23 cellular contexts compared by ENCODE assay signal in the genomic region with DNA sequence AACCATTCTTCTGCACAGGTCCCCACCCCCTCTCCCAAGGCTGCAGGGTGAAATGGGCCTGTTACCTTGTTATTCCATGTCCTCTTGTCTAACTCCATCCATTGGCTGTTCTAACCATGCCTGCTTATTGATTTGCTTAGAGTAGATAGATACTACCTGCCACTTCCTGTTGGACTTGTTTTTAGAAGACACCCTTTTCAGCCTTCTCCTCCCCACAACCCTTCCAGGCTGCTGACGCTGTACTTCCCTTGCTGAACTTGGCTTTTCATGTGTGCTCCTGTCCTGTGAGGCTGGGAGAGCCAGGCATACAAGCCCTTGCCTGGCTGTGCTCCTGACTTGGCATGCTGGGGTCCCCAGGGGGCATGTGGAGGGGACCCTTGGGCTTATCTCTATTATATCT.
"Had no signal": no experiment of that assay in that cellular context is flagged by ENCODE, and none has a peak within 500 bp of the region (broad histone marks: within the 10 kb centered on the region; RNA-seq: fewer than 3 reads in every experiment).

No MANE protein-coding gene starts in this region.

- H3K9me3 Mint-ChIP-seq: dendritic cell treated with granulocyte-macrophage colony-stimulating factor and Interleukin-4, amounts not matched to agents 40 ng/mL and 50 ng/mL, for 4 days; effector memory CD8-positive, alpha-beta T cell; natural killer cell; stimulated activated naive B cell treated with anti-CD40 and anti-IgM and Interleukin-4, amounts not matched to agents 10 μg/mL and 1 μg/mL and 100 μg/mL, for 72 hours had no signal

- DNase-seq: effector memory CD8-positive, alpha-beta T cell; erythroblast; foreskin melanocyte; head of caudate nucleus; kidney; left cardiac atrium; left ventricle myocardium superior; mucosa of descending colon; natural killer cell; occipital lobe; sigmoid colon; stimulated activated CD4-positive, alpha-beta T cell treated with anti-CD3 and anti-CD28 coated beads, Interleukin-2, amount 100 ng/mL, for 24 hours; stimulated activated CD4-positive, alpha-beta T cell treated with anti-CD3 and anti-CD28 coated beads, Interleukin-4, amount 100 ng/mL, for 4 hours; stimulated activated naive B cell treated with anti-CD40 and anti-IgM and Interleukin-4, amounts not matched to agents 10 μg/mL and 1 μg/mL and 100 μg/mL, for 72 hours; stomach; substantia nigra; transverse colon had no signal

- H3K79me2 ChIP-seq: hepatocyte had no signal

- H3K4me3 ChIP-seq: hepatocyte, lung, mucosa of descending colon, sigmoid colon, skin epidermis, stomach, thoracic aorta, transverse colon had no signal

- H3K4me3 Mint-ChIP-seq: dendritic cell treated with granulocyte-macrophage colony-stimulating factor and Interleukin-4, amounts not matched to agents 40 ng/mL and 50 ng/mL, for 4 days; effector memory CD8-positive, alpha-beta T cell; natural killer cell; stimulated activated naive B cell treated with anti-CD40 and anti-IgM and Interleukin-4, amounts not matched to agents 10 μg/mL and 1 μg/mL and 100 μg/mL, for 72 hours had no signal

- H3K4me2 ChIP-seq: hepatocyte had no signal

- H2AFZ ChIP-seq: hepatocyte had no signal

- H3K27ac ChIP-seq: hepatocyte, sigmoid colon, skin epidermis, stomach, transverse colon had no signal

- FAIRE-seq: colon, kidney had no signal

- H3K27me3 Mint-ChIP-seq: dendritic cell treated with granulocyte-macrophage colony-stimulating factor and Interleukin-4, amounts not matched to agents 40 ng/mL and 50 ng/mL, for 4 days; stimulated activated naive B cell treated with anti-CD40 and anti-IgM and Interleukin-4, amounts not matched to agents 10 μg/mL and 1 μg/mL and 100 μg/mL, for 72 hours had no signal

- H3K27ac Mint-ChIP-seq: dendritic cell treated with granulocyte-macrophage colony-stimulating factor and Interleukin-4, amounts not matched to agents 40 ng/mL and 50 ng/mL, for 4 days; effector memory CD8-positive, alpha-beta T cell; natural killer cell; stimulated activated naive B cell treated with anti-CD40 and anti-IgM and Interleukin-4, amounts not matched to agents 10 μg/mL and 1 μg/mL and 100 μg/mL, for 72 hours had no signal

- H3K9me3 ChIP-seq: mucosa of descending colon, sigmoid colon, stomach, thoracic aorta, transverse colon had no signal

- H3K27me3 ChIP-seq: hepatocyte, sigmoid colon, stomach, transverse colon had no signal

- ATAC-seq: effector memory CD8-positive, alpha-beta T cell; left cardiac atrium; left ventricle myocardium superior; mucosa of descending colon; natural killer cell; stimulated activated naive B cell treated with anti-CD40 and anti-IgM and Interleukin-4, amounts not matched to agents 10 μg/mL and 1 μg/mL and 100 μg/mL, for 72 hours had no signal

- H3K36me3 Mint-ChIP-seq: natural killer cell; stimulated activated naive B cell treated with anti-CD40 and anti-IgM and Interleukin-4, amounts not matched to agents 10 μg/mL and 1 μg/mL and 100 μg/mL, for 72 hours had no signal

- H3K36me3 ChIP-seq: sigmoid colon, stomach, thoracic aorta, transverse colon had no signal
